8 cellular contexts compared by ENCODE assay signal in genomic region chr3:196431193-196432136, GRCh38. TPM values are rescaled to one million over a fixed set of nuclear protein-coding genes. Genes with fewer than 3 reads are reported as not detected.
DNase-seq lines count a peak whose midpoint lies in the region; ATAC-seq and TF ChIP-seq lines count a peak whose summit lies in the region.

No MANE protein-coding gene starts in this region.

- no peaks in the 10 kb centered on the region for H3F3A ChIP-seq in OCI-LY1 (ENCODE audit: insufficient read depth, low read length)

- H3K27ac ChIP-seq in OCI-LY1 (ENCODE audit: low read depth, low read length, poor library complexity, severe bottlenecking): peak overlapping the region; percentile 60

- H3K27ac Mint-ChIP-seq in CD14-positive monocyte: peak overlapping the region; percentile 76 to 95 (median 88)
- H3K27ac Mint-ChIP-seq in activated naive CD4-positive, alpha-beta T cell treated with anti-CD3 and anti-CD28 coated beads for 36 hours: peak overlapping the region; percentile 93

- H3K36me3 ChIP-seq in OCI-LY1 (ENCODE audit: insufficient read depth, low read length): peaks cover 16% of the 10 kb centered on the region; the same call in 1 of the 2 replicates

- no peaks in the 10 kb centered on the region for H3K9me2 ChIP-seq in OCI-LY1 (ENCODE audit: low read depth, low read length)

- DNase-seq in CD14-positive monocyte (ENCODE audit: low spot score): no peak
- DNase-seq in activated naive CD4-positive, alpha-beta T cell treated with anti-CD3 and anti-CD28 coated beads for 36 hours: peak; percentile 25
- peak; percentile 48 for DNase-seq in globus pallidus (ENCODE audit: low spot score)
- DNase-seq in omental fat pad (ENCODE audit: low spot score): no peak
- DNase-seq in NCI-H1436 treated with DMSO at 0.1 percent for 48 hours (lab: John Stamatoyannopoulos, UW): no peak

- intact Hi-C loops in CD14-positive monocyte (cut with micrococcal nuclease): loop anchor here in 1 of 2 donors (5.0 kb wide), 1 partner anchor 71 kb away; the partner anchor contains the start of gene RNF168
- intact Hi-C loops in activated naive CD4-positive, alpha-beta T cell treated with anti-CD3 and anti-CD28 coated beads for 36 hours (cut with micrococcal nuclease): loop anchor here (1.0 to 5.0 kb wide), 6 partner anchors 72 to 212 kb away; partner anchors contain the start of genes DYNLT2B, FBXO45, RNF168 and WDR53

- peak overlapping the region; percentile 88 for H3K4me3 ChIP-seq in OCI-LY1 (ENCODE audit: low read depth, low read length, poor library complexity, severe bottlenecking)

- peak overlapping the region; percentile 78 for H3K9ac ChIP-seq in OCI-LY1 (ENCODE audit: low read length)

- peaks cover 15 to 21% of the 10 kb centered on the region in 2 donors for H3K36me3 Mint-ChIP-seq in CD14-positive monocyte
- H3K36me3 Mint-ChIP-seq in activated naive CD4-positive, alpha-beta T cell treated with anti-CD3 and anti-CD28 coated beads for 36 hours (ENCODE audit: low read depth): peaks cover 2% of the 10 kb centered on the region

- ATAC-seq in GM19043 (IDR thresholded peaks at IDR 0.05; ENCODE audit: low read depth, unreplicated experiment) (peak; percentile 28), HG03280 (IDR thresholded peaks at IDR 0.05; ENCODE audit: unreplicated experiment) (peak; percentile 27), omental fat pad (ENCODE audit: low FRiP score) (peak; percentile 55)

- no peaks in the 10 kb centered on the region for H3K27me3 ChIP-seq in OCI-LY1 (ENCODE audit: insufficient read depth, low read length)

- no peaks in the 10 kb centered on the region for H3K9me3 ChIP-seq in OCI-LY1 (ENCODE audit: low read length)

- H3K9me3 Mint-ChIP-seq in CD14-positive monocyte: no peaks in the 10 kb centered on the region
- H3K9me3 Mint-ChIP-seq in activated naive CD4-positive, alpha-beta T cell treated with anti-CD3 and anti-CD28 coated beads for 36 hours: no peaks in the 10 kb centered on the region

- CTCF ChIA-PET in activated naive CD4-positive, alpha-beta T cell treated with anti-CD3 and anti-CD28 coated beads for 36 hours (lab: Charles Lee): interaction anchor here (0.5 kb wide), 1 partner anchor 35 kb away, joined by 3 read pairs; no protein-coding TSS in a partner anchor

- TF ChIP-seq CTCF in CD14-positive monocyte (IDR thresholded peaks at IDR 0.05) (no peak), OCI-LY1 (IDR thresholded peaks at IDR 0.05; ENCODE audit: low read length) (no peak), omental fat pad (IDR thresholded peaks at IDR 0.05) (no peak)

- peaks cover 23% of the 10 kb centered on the region for H3K4me1 Mint-ChIP-seq in CD14-positive monocyte
- peaks cover 17% of the 10 kb centered on the region for H3K4me1 Mint-ChIP-seq in activated naive CD4-positive, alpha-beta T cell treated with anti-CD3 and anti-CD28 coated beads for 36 hours (ENCODE audit: low read depth)

- no peak overlapping the region for H2AFZ ChIP-seq in OCI-LY1 (ENCODE audit: low read length)

- peak overlapping the region; percentile 69 for H3K4me2 ChIP-seq in OCI-LY1 (ENCODE audit: low read length)

- peaks cover 56% of the 10 kb centered on the region for H3K79me2 ChIP-seq in OCI-LY1 (ENCODE audit: insufficient read depth, low read length)

- peaks cover 21% of the 10 kb centered on the region for H3K4me1 ChIP-seq in OCI-LY1 (ENCODE audit: insufficient read depth, low read length, severe bottlenecking)

- H4K20me1 ChIP-seq in OCI-LY1 (ENCODE audit: insufficient read depth, low read length): no peaks in the 10 kb centered on the region

- peaks cover 0 to 2% (median 1%) of the 10 kb centered on the region in 3 donors for H3K27me3 Mint-ChIP-seq in CD14-positive monocyte (ENCODE audit: low read depth in 3 of 3)
- no peaks in the 10 kb centered on the region for H3K27me3 Mint-ChIP-seq in activated naive CD4-positive, alpha-beta T cell treated with anti-CD3 and anti-CD28 coated beads for 36 hours (ENCODE audit: low read depth)

- peak overlapping the region; percentile 94 to 98 for H3K4me3 Mint-ChIP-seq in CD14-positive monocyte
- peak overlapping the region; percentile 69 for H3K4me3 Mint-ChIP-seq in activated naive CD4-positive, alpha-beta T cell treated with anti-CD3 and anti-CD28 coated beads for 36 hours

RNA-seq across cellular contexts. Expression of gene UBXN7, which starts 0.8 kb away (rescaled TPM):
- polyA plus RNA-seq in CD14-positive monocyte: 10 to 100 TPM; 13.6 to 15.8 TPM
- 10 to 100 TPM; 54.2 to 62.5 TPM for total RNA-seq in activated naive CD4-positive, alpha-beta T cell treated with anti-CD3 and anti-CD28 coated beads for 36 hours
- 10 to 100 TPM; 11.2 to 22.7 (median 13.1) TPM for total RNA-seq in omental fat pad

Comparison
In these comparisons a context has a peak if more than half of its experiments do, and no peak if none do; other contexts are left out.
1. DNase-seq: peak in activated naive CD4-positive, alpha-beta T cell treated with anti-CD3 and anti-CD28 coated beads for 36 hours (single experiment) and globus pallidus (single experiment); none in CD14-positive monocyte (single experiment), omental fat pad (single experiment) and NCI-H1436 treated with DMSO at 0.1 percent for 48 hours (single experiment).
2. Peak in every context shown above with its lines, with median percentiles within 50 percentile points of each other: ATAC-seq.